In the genomic region with DNA sequence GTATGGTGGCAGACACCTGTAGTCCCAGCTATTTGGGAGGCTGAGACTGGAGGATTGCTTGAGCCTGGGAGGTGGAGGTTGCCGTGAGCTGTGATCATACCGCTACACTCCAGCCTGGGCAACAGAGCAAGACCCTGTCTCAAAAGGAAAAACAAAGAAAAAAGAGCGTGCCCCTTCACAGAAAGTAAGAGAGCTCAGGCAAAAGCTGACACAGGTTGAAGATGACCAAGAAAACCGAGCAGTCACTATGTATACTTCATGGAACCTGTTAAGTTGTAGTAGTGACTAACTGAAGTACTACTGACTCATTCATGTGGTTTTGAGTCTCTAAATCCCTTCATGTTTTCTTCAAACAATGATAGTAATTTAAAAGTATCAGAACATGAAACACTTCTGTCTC, we compare ENCODE assay signal across 13 cellular contexts. TPM values are rescaled to one million over a fixed set of nuclear protein-coding genes. Genes with fewer than 3 reads are reported as not detected.
DNase-seq lines count a peak whose midpoint lies in the region; ATAC-seq and TF ChIP-seq lines count a peak whose summit lies in the region.
"Had no signal": no experiment of that assay in that cellular context is flagged by ENCODE, and none has a peak within 500 bp of the region (broad histone marks: within the 10 kb centered on the region; RNA-seq: fewer than 3 reads in every experiment).

No MANE protein-coding gene starts in this region.

- peaks cover 20% of the 10 kb centered on the region for H3K4me1 Mint-ChIP-seq in activated T-helper 17 cell treated with anti-CD3 and anti-CD28 coated beads, Interleukin-2, amount 50 U/mL, for 72 hours

- intact Hi-C loops in mucosa of descending colon (cut with DNase I, micrococcal nuclease): no loop called here

- H4K20me1 ChIP-seq in GM23248 (ENCODE audit: insufficient read depth): no peaks in the 10 kb centered on the region

- H3K36me3 ChIP-seq in GM23248 (ENCODE audit: low read depth) (no peaks in the 10 kb centered on the region), mucosa of descending colon (ENCODE audit: low read depth) (no peaks in the 10 kb centered on the region)
- H3K36me3 ChIP-seq: esophagus squamous epithelium had no signal

- peak; percentile 32 for DNase-seq in AG08395 (ENCODE audit: low spot score)
- DNase-seq in GM23248: peak; percentile 79
- peak; percentile 40 for DNase-seq in kidney tubule cell (ENCODE audit: low spot score)
- no peak for DNase-seq in mucosa of descending colon
- no peak for DNase-seq in stimulated activated CD4-positive, alpha-beta T cell treated with anti-CD3 and anti-CD28 coated beads, Interleukin-4, amount 100 ng/mL, for 4 hours
- no peak for DNase-seq in SW480 (ENCODE audit: low spot score)
- DNase-seq: central memory CD4-positive, alpha-beta T cell; esophagus squamous epithelium; T-helper 9 cell had no signal

- H3K27ac ChIP-seq in GM23248: no peak overlapping the region

- H3K9me3 ChIP-seq in GM23248 (ENCODE audit: low read depth) (no peaks in the 10 kb centered on the region), mucosa of descending colon (no peaks in the 10 kb centered on the region)
- H3K9me3 ChIP-seq: esophagus squamous epithelium had no signal

- no peaks in the 10 kb centered on the region for H3K9me3 Mint-ChIP-seq in activated T-helper 17 cell treated with anti-CD3 and anti-CD28 coated beads, Interleukin-2, amount 50 U/mL, for 72 hours
- H3K9me3 Mint-ChIP-seq: IgD-negative memory B cell had no signal

- TF ChIP-seq CTCF in mucosa of descending colon (IDR thresholded peaks at IDR 0.05): no peak

- in situ Hi-C loops in GM23248 (cut with MboI): no loop called here

- H3K36me3 Mint-ChIP-seq in activated T-helper 17 cell treated with anti-CD3 and anti-CD28 coated beads, Interleukin-2, amount 50 U/mL, for 72 hours (ENCODE audit: low read depth): no peaks in the 10 kb centered on the region
- H3K36me3 Mint-ChIP-seq: CD14-positive monocyte, IgD-negative memory B cell had no signal

- H3K4me1 ChIP-seq in GM23248 (ENCODE audit: insufficient read depth): no peaks in the 10 kb centered on the region
- peaks cover 2% of the 10 kb centered on the region for H3K4me1 ChIP-seq in mucosa of descending colon (ENCODE audit: low read depth)

- peaks cover 41% of the 10 kb centered on the region for H3K27me3 Mint-ChIP-seq in activated T-helper 17 cell treated with anti-CD3 and anti-CD28 coated beads, Interleukin-2, amount 50 U/mL, for 72 hours

- peaks cover 71% of the 10 kb centered on the region for H3K27me3 ChIP-seq in GM23248 (replicated peaks; ENCODE audit: insufficient read depth)

- WGBS in GM23248 (ENCODE audit: low coverage in 1 of 2, low lambda C conversion rate in 2 of 2, missing lambda C conversion rate in 2 of 2), 2 experiments: 49 to 52% methylated on average over 4 of the region's 4 CpGs

- no peak overlapping the region for H2AFZ ChIP-seq in GM23248

- H3K4me3 Mint-ChIP-seq in activated T-helper 17 cell treated with anti-CD3 and anti-CD28 coated beads, Interleukin-2, amount 50 U/mL, for 72 hours: peak overlapping the region; percentile 78

- no peak overlapping the region for H3K4me2 ChIP-seq in GM23248 (ENCODE audit: unreplicated experiment)

- ATAC-seq in activated T-helper 17 cell treated with anti-CD3 and anti-CD28 coated beads, Interleukin-2, amount 50 U/mL, for 72 hours (replicated peaks): peak; percentile 94
- no peak for ATAC-seq in mucosa of descending colon
- ATAC-seq in HG03025 (IDR thresholded peaks at IDR 0.05; ENCODE audit: low FRiP score, unreplicated experiment): no peak

- H3K9me2 ChIP-seq in GM23248 (ENCODE audit: insufficient read depth): no peaks in the 10 kb centered on the region

- H3K4me3 ChIP-seq in GM23248 (no peak overlapping the region), mucosa of descending colon (no peak overlapping the region)

- no peak overlapping the region for H3K9ac ChIP-seq in GM23248

- H3K79me2 ChIP-seq in GM23248 (ENCODE audit: insufficient read depth): no peaks in the 10 kb centered on the region

- no peak overlapping the region for H3K27ac Mint-ChIP-seq in activated T-helper 17 cell treated with anti-CD3 and anti-CD28 coated beads, Interleukin-2, amount 50 U/mL, for 72 hours
- H3K27ac Mint-ChIP-seq: IgD-negative memory B cell had no signal

- H3F3A ChIP-seq in GM23248 (ENCODE audit: insufficient read depth): peaks cover 12% of the 10 kb centered on the region; the same call in 1 of the 2 replicates

RNA-seq across cellular contexts. Expression of a gene that starts 1.2 kb away (rescaled TPM):
- total RNA-seq in GM23248 (2014; rRNA removed; shearing (Covaris generic)): not detected in 2 replicates
- polyA plus RNA-seq in GM23248 (2016; fragmentation: Nextera tagmentation; extraction: Ambion mirVana): not detected in 2 replicates
- under 1 TPM; 0.13 to 0.45 TPM for total RNA-seq in activated T-helper 17 cell treated with anti-CD3 and anti-CD28 coated beads, Interleukin-2, amount 50 U/mL, for 72 hours
- total RNA-seq in mucosa of descending colon: 1 to 10 TPM in 1 of 3 donors, under 1 TPM in 1, not detected in 1; 0.43 to 3.1 TPM
- polyA plus RNA-seq: CD14-positive monocyte had no signal

RNA-seq across cellular contexts. Expression of a gene that starts 19.0 kb away (rescaled TPM):
- total RNA-seq in GM23248 (2014; rRNA removed; shearing (Covaris generic)): 11.3 and 18.9 TPM in 2 replicates
- 25.7 and 29.1 TPM in 2 replicates for polyA plus RNA-seq in GM23248 (2016; fragmentation: Nextera tagmentation; extraction: Ambion mirVana)
- total RNA-seq in activated T-helper 17 cell treated with anti-CD3 and anti-CD28 coated beads, Interleukin-2, amount 50 U/mL, for 72 hours: 10 to 100 TPM; 30.4 to 46.6 TPM
- 10 to 100 TPM; 23.6 to 34.3 (median 27.1) TPM for total RNA-seq in mucosa of descending colon

RNA-seq across cellular contexts. Expression of a gene that starts 47.1 kb away (rescaled TPM):
- total RNA-seq in GM23248 (2014; rRNA removed; shearing (Covaris generic)): 97.3 and 104 TPM in 2 replicates
- 89.9 and 93.6 TPM in 2 replicates for polyA plus RNA-seq in GM23248 (2016; fragmentation: Nextera tagmentation; extraction: Ambion mirVana)
- total RNA-seq in activated T-helper 17 cell treated with anti-CD3 and anti-CD28 coated beads, Interleukin-2, amount 50 U/mL, for 72 hours: 10 to 100 TPM; 62.7 to 95.6 TPM
- total RNA-seq in mucosa of descending colon: 10 to 100 TPM; 21.3 to 37.0 (median 35.5) TPM

Comparison
In these comparisons a context has a peak if more than half of its experiments do, and no peak if none do; other contexts are left out.
1. DNase-seq: peak in AG08395 (single experiment), GM23248 (single experiment) and kidney tubule cell (single experiment); none in mucosa of descending colon (0 of 3), stimulated activated CD4-positive, alpha-beta T cell treated with anti-CD3 and anti-CD28 coated beads, Interleukin-4, amount 100 ng/mL, for 4 hours (0 of 2) and SW480 (single experiment).